1 cellular context compared by ENCODE assay signal in the genomic region with DNA sequence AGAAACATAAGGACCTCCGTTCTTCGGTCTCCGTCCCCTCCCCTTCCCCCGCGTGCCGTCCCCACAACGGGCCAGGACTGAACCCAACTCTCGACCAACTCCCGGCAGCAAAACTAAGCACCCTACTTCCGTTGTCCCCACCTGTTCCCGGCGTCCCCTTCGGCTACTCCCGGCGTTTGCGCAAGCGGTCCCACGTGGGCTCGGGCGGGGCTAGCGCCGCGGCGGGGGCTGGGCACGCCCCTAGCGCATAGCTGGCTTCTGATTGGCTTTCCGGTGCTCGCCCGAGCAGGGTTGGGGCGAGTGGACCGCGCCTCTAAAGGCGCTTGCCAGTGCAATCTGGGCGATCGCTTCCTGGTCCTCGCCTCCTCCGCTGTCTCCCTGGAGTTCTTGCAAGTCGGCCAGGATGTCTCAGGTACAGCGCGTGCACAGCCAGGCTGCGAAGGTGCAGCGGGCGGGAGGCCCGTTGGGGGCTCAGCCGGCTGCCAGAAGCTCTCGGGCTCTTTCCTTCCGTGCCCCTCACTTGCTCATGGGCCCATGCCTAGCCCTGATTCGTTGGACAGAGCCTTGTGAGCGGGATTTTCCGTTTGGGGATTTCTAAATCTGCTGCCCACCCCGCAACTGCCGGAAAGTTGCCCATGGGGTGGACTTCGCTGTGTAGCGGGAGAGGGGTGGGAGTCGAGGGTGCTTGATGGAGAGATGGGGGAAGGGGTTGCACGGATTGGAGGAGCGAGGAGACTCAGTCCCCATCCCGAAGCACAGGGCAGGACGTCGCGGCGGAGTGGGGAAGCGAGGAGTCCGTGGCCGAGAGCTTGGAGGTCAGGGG.
TF ChIP-seq lines count a peak whose summit lies in the region.

C2orf76 (minus strand) TSS at position 186 of the 823 bp plus-strand sequence. CDS start 26,875 bp downstream, outside the sequence.
DBI (plus strand) TSS at position 329 of the 823 bp plus-strand sequence; CDS start at position 404, 75 bp downstream.

TF ChIP-seq in HepG2, 621 proteins besides CTCF, POLR2A, EP300 and RAD21 (continued from another document and continues in another):
- TF ChIP-seq ZXDC (CRISPR knock-in tag; IDR thresholded peaks at IDR 0.05) = peak; percentile 93
- TF ChIP-seq KMT2A (CRISPR knock-in tag; IDR thresholded peaks at IDR 0.05) = peak; percentile 84
- TF ChIP-seq, protein P1, sequence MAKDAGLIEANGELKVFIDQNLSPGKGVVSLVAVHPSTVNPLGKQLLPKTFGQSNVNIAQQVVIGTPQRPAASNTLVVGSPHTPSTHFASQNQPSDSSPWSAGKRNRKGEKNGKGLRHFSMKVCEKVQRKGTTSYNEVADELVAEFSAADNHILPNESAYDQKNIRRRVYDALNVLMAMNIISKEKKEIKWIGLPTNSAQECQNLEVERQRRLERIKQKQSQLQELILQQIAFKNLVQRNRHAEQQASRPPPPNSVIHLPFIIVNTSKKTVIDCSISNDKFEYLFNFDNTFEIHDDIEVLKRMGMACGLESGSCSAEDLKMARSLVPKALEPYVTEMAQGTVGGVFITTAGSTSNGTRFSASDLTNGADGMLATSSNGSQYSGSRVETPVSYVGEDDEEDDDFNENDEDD (CRISPR knock-in tag; IDR thresholded peaks at IDR 0.05; ENCODE audit: borderline replicate concordance) = peak; percentile 88; the same call in 1 of the 2 replicates
- TF ChIP-seq ZNF687 (CRISPR knock-in tag; IDR thresholded peaks at IDR 0.05) = peak; percentile 96
- TF ChIP-seq MEF2D (CRISPR knock-in tag; IDR thresholded peaks at IDR 0.05) = peak; percentile 88
- TF ChIP-seq, protein P2, sequence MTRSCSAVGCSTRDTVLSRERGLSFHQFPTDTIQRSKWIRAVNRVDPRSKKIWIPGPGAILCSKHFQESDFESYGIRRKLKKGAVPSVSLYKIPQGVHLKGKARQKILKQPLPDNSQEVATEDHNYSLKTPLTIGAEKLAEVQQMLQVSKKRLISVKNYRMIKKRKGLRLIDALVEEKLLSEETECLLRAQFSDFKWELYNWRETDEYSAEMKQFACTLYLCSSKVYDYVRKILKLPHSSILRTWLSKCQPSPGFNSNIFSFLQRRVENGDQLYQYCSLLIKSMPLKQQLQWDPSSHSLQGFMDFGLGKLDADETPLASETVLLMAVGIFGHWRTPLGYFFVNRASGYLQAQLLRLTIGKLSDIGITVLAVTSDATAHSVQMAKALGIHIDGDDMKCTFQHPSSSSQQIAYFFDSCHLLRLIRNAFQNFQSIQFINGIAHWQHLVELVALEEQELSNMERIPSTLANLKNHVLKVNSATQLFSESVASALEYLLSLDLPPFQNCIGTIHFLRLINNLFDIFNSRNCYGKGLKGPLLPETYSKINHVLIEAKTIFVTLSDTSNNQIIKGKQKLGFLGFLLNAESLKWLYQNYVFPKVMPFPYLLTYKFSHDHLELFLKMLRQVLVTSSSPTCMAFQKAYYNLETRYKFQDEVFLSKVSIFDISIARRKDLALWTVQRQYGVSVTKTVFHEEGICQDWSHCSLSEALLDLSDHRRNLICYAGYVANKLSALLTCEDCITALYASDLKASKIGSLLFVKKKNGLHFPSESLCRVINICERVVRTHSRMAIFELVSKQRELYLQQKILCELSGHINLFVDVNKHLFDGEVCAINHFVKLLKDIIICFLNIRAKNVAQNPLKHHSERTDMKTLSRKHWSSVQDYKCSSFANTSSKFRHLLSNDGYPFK (CRISPR knock-in tag; IDR thresholded peaks at IDR 0.05; ENCODE audit: borderline replicate concordance) = peak; percentile 82
- no peak for TF ChIP-seq RBAK (CRISPR knock-in tag; IDR thresholded peaks at IDR 0.05)
- peak; percentile 66 for TF ChIP-seq RAD51 (IDR thresholded peaks at IDR 0.05; ENCODE audit: borderline replicate concordance)
- peak; percentile 78 for TF ChIP-seq ZNF598 (CRISPR knock-in tag; IDR thresholded peaks at IDR 0.05; ENCODE audit: borderline replicate concordance)
- TF ChIP-seq SKI (IDR thresholded peaks at IDR 0.05; ENCODE audit: partially characterized antibody) = peak; percentile 62
- TF ChIP-seq CREB3 (CRISPR knock-in tag; IDR thresholded peaks at IDR 0.05) = no peak
- peak; percentile 55; the same call in 1 of the 2 replicates for TF ChIP-seq ZNF543 (CRISPR knock-in tag; IDR thresholded peaks at IDR 0.05)
- no peak for TF ChIP-seq HMGA1 (CRISPR knock-in tag; conservative IDR thresholded peaks at IDR 0.05)
- TF ChIP-seq ZNF672 (CRISPR knock-in tag; IDR thresholded peaks at IDR 0.05) = no peak; the same call in 1 of the 2 replicates
- TF ChIP-seq FOXM1 (CRISPR knock-in tag; IDR thresholded peaks at IDR 0.05) = no peak
- TF ChIP-seq BRD4 (CRISPR knock-in tag; IDR thresholded peaks at IDR 0.05) = no peak; the same call in 1 of the 2 replicates
- TF ChIP-seq SOX13 (IDR thresholded peaks at IDR 0.05) = no peak
- peak in 1 of 2 experiments; percentile 83; a peak in 2 of 4 replicates for TF ChIP-seq SOX13 (CRISPR knock-in tag; conservative IDR thresholded peaks at IDR 0.05 in 1 of 2, IDR thresholded peaks at IDR 0.05 in 1 of 2)
- TF ChIP-seq ZNF7 (CRISPR knock-in tag; IDR thresholded peaks at IDR 0.05) = no peak
- no peak; the same call in 1 of the 2 replicates for TF ChIP-seq ZNF256 (CRISPR knock-in tag; conservative IDR thresholded peaks at IDR 0.05)
- TF ChIP-seq, protein P3, sequence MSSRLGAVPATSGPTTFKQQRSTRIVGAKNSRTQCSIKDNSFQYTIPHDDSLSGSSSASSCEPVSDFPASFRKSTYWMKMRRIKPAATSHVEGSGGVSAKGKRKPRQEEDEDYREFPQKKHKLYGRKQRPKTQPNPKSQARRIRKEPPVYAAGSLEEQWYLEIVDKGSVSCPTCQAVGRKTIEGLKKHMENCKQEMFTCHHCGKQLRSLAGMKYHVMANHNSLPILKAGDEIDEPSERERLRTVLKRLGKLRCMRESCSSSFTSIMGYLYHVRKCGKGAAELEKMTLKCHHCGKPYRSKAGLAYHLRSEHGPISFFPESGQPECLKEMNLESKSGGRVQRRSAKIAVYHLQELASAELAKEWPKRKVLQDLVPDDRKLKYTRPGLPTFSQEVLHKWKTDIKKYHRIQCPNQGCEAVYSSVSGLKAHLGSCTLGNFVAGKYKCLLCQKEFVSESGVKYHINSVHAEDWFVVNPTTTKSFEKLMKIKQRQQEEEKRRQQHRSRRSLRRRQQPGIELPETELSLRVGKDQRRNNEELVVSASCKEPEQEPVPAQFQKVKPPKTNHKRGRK (CRISPR knock-in tag; IDR thresholded peaks at IDR 0.05) = peak; percentile 47; the same call in 1 of the 2 replicates
- peak; percentile 96 for TF ChIP-seq ZNF563 (CRISPR knock-in tag; IDR thresholded peaks at IDR 0.05)
- TF ChIP-seq NFE2L2 (IDR thresholded peaks at IDR 0.05; ENCODE audit: low read length) = no peak
- no peak; the same call in 1 of the 2 replicates for TF ChIP-seq ZBTB21 (CRISPR knock-in tag; IDR thresholded peaks at IDR 0.05)
- TF ChIP-seq ZNF367 (CRISPR knock-in tag; IDR thresholded peaks at IDR 0.05; ENCODE audit: borderline replicate concordance) = 0 out of 2 replicates have a peak, but pooled peaks have one; percentile 79
- TF ChIP-seq GABPB1 (CRISPR knock-in tag; IDR thresholded peaks at IDR 0.05) = peak; percentile 95
- TF ChIP-seq GATA4 (IDR thresholded peaks at IDR 0.05; ENCODE audit: borderline replicate concordance, low read depth) = peak; percentile 98
- peak; percentile 10; the same call in 1 of the 2 replicates for TF ChIP-seq DNMT3B (CRISPR knock-in tag; conservative IDR thresholded peaks at IDR 0.05)
- TF ChIP-seq ZBTB4 (CRISPR knock-in tag; IDR thresholded peaks at IDR 0.05; ENCODE audit: borderline replicate concordance) = peak; percentile 71; the same call in 1 of the 2 replicates
- no peak; the same call in 1 of the 2 replicates for TF ChIP-seq ZBTB10 (CRISPR knock-in tag; IDR thresholded peaks at IDR 0.05; ENCODE audit: borderline replicate concordance)
- peak; percentile 21 for TF ChIP-seq SNAI1 (CRISPR knock-in tag; IDR thresholded peaks at IDR 0.05; ENCODE audit: borderline replicate concordance)
- TF ChIP-seq THAP11 (CRISPR knock-in tag; IDR thresholded peaks at IDR 0.05) = peak; percentile 91
